In genomic region chr12:132601171-132601883, GRCh38 we compare ENCODE assay signal across 9 cellular contexts. TPM values are rescaled to one million over a fixed set of nuclear protein-coding genes. Genes with fewer than 3 reads are reported as not detected.
DNase-seq lines count a peak whose midpoint lies in the region; ATAC-seq and TF ChIP-seq lines count a peak whose summit lies in the region.
"Had no signal": no experiment of that assay in that cellular context is flagged by ENCODE, and none has a peak within 500 bp of the region (broad histone marks: within the 10 kb centered on the region; RNA-seq: fewer than 3 reads in every experiment).

No MANE protein-coding gene starts in this region.

- H3K9me3 Mint-ChIP-seq in stimulated activated naive CD8-positive, alpha-beta T cell treated with anti-CD3 and anti-CD28 coated beads, Interleukin-15, Interleukin-2, amounts not matched to agents 100 ng/mL and 50 ng/mL, for 24 hours = no peaks in the 10 kb centered on the region
- no peaks in the 10 kb centered on the region for H3K9me3 Mint-ChIP-seq in activated T-helper 2 cell treated with anti-CD3 and anti-CD28 coated beads, Interferon-gamma antibody, Interleukin-2, Interleukin-4, amounts not matched to agents 10 μg/mL and 5 μg/mL and 100 μg/mL, durations not matched to agents 14 hours and 24 hours and 36 hours
- H3K9me3 Mint-ChIP-seq in mesothelial cell of epicardium = no peaks in the 10 kb centered on the region
- H3K9me3 Mint-ChIP-seq: activated T-cell treated with anti-CD3 and anti-CD28 coated beads, Interleukin-2, amount 50 U/mL, for 24 hours had no signal

- no peak for ATAC-seq in stimulated activated naive CD8-positive, alpha-beta T cell treated with anti-CD3 and anti-CD28 coated beads, Interleukin-15, Interleukin-2, amounts not matched to agents 100 U/mL and 50 U/mL, for 24 hours
- ATAC-seq in GM21737 (IDR thresholded peaks at IDR 0.05; ENCODE audit: unreplicated experiment) = no peak

- DNase-seq in stimulated activated naive CD8-positive, alpha-beta T cell treated with anti-CD3 and anti-CD28 coated beads, Interleukin-15, Interleukin-2, amounts not matched to agents 100 U/mL and 50 U/mL, for 24 hours = no peak
- no peak for DNase-seq in activated T-helper 2 cell treated with anti-CD3 and anti-CD28 coated beads, Interferon-gamma antibody, Interleukin-2, Interleukin-4, amounts not matched to agents 10 μg/mL and 5 μg/mL and 100 μg/mL, durations not matched to agents 14 hours and 24 hours and 36 hours (ENCODE audit: low spot score)
- DNase-seq in mesothelial cell of epicardium (ENCODE audit: low spot score in 2 of 2, unreplicated experiment in 2 of 2) = no peak
- DNase-seq in cerebellar nuclear complex (lab: John Stamatoyannopoulos, UW) = no peak
- no peak for DNase-seq in stimulated activated CD4-positive, alpha-beta T cell treated with anti-CD3 and anti-CD28 coated beads, Interleukin-15, amount 100 ng/mL, for 24 hours
- no peak for DNase-seq in hypothalamus (lab: John Stamatoyannopoulos, UW)
- DNase-seq: activated T-cell treated with anti-CD3 and anti-CD28 coated beads, Interleukin-2, amount 50 U/mL, for 24 hours had no signal

- peak overlapping the region; percentile 60 for H3K4me3 Mint-ChIP-seq in stimulated activated naive CD8-positive, alpha-beta T cell treated with anti-CD3 and anti-CD28 coated beads, Interleukin-15, Interleukin-2, amounts not matched to agents 100 ng/mL and 50 ng/mL, for 24 hours
- peak overlapping the region; percentile 72 for H3K4me3 Mint-ChIP-seq in activated T-helper 2 cell treated with anti-CD3 and anti-CD28 coated beads, Interferon-gamma antibody, Interleukin-2, Interleukin-4, amounts not matched to agents 10 μg/mL and 5 μg/mL and 100 μg/mL, durations not matched to agents 14 hours and 24 hours and 36 hours (ENCODE audit: low read depth)
- peak overlapping the region; percentile 64 for H3K4me3 Mint-ChIP-seq in mesothelial cell of epicardium

- peaks cover 55% of the 10 kb centered on the region for H3K27me3 Mint-ChIP-seq in stimulated activated naive CD8-positive, alpha-beta T cell treated with anti-CD3 and anti-CD28 coated beads, Interleukin-15, Interleukin-2, amounts not matched to agents 100 ng/mL and 50 ng/mL, for 24 hours
- peaks cover 44% of the 10 kb centered on the region for H3K27me3 Mint-ChIP-seq in activated T-helper 2 cell treated with anti-CD3 and anti-CD28 coated beads, Interferon-gamma antibody, Interleukin-2, Interleukin-4, amounts not matched to agents 10 μg/mL and 5 μg/mL and 100 μg/mL, durations not matched to agents 14 hours and 24 hours and 36 hours (ENCODE audit: low read depth)
- peaks cover 40% of the 10 kb centered on the region for H3K27me3 Mint-ChIP-seq in mesothelial cell of epicardium (ENCODE audit: low read depth)

- intact Hi-C loops in activated T-helper 2 cell treated with anti-CD3 and anti-CD28 coated beads, Interferon-gamma antibody, Interleukin-2, Interleukin-4, amounts not matched to agents 10 μg/mL and 5 μg/mL and 100 μg/mL, durations not matched to agents 14 hours and 24 hours and 36 hours (cut with micrococcal nuclease) = no loop called here

- H3K27ac Mint-ChIP-seq in stimulated activated naive CD8-positive, alpha-beta T cell treated with anti-CD3 and anti-CD28 coated beads, Interleukin-15, Interleukin-2, amounts not matched to agents 100 ng/mL and 50 ng/mL, for 24 hours = no peak overlapping the region
- H3K27ac Mint-ChIP-seq in activated T-helper 2 cell treated with anti-CD3 and anti-CD28 coated beads, Interferon-gamma antibody, Interleukin-2, Interleukin-4, amounts not matched to agents 10 μg/mL and 5 μg/mL and 100 μg/mL, durations not matched to agents 14 hours and 24 hours and 36 hours = no peak overlapping the region
- H3K27ac Mint-ChIP-seq in mesothelial cell of epicardium = no peak overlapping the region
- H3K27ac Mint-ChIP-seq: activated T-cell treated with anti-CD3 and anti-CD28 coated beads, Interleukin-2, amount 50 U/mL, for 24 hours had no signal

- no peaks in the 10 kb centered on the region for H3K36me3 Mint-ChIP-seq in stimulated activated naive CD8-positive, alpha-beta T cell treated with anti-CD3 and anti-CD28 coated beads, Interleukin-15, Interleukin-2, amounts not matched to agents 100 ng/mL and 50 ng/mL, for 24 hours (ENCODE audit: low read depth)
- no peaks in the 10 kb centered on the region for H3K36me3 Mint-ChIP-seq in activated T-helper 2 cell treated with anti-CD3 and anti-CD28 coated beads, Interferon-gamma antibody, Interleukin-2, Interleukin-4, amounts not matched to agents 10 μg/mL and 5 μg/mL and 100 μg/mL, durations not matched to agents 14 hours and 24 hours and 36 hours (ENCODE audit: low read depth)
- H3K36me3 Mint-ChIP-seq in mesothelial cell of epicardium = no peaks in the 10 kb centered on the region

- no peak for TF ChIP-seq CTCF in mesothelial cell of epicardium (IDR thresholded peaks at IDR 0.05; ENCODE audit: unreplicated experiment)

- peaks cover 24% of the 10 kb centered on the region for H3K4me1 Mint-ChIP-seq in stimulated activated naive CD8-positive, alpha-beta T cell treated with anti-CD3 and anti-CD28 coated beads, Interleukin-15, Interleukin-2, amounts not matched to agents 100 ng/mL and 50 ng/mL, for 24 hours (ENCODE audit: low read depth)
- H3K4me1 Mint-ChIP-seq in activated T-helper 2 cell treated with anti-CD3 and anti-CD28 coated beads, Interferon-gamma antibody, Interleukin-2, Interleukin-4, amounts not matched to agents 10 μg/mL and 5 μg/mL and 100 μg/mL, durations not matched to agents 14 hours and 24 hours and 36 hours (ENCODE audit: low read depth) = peaks cover 16% of the 10 kb centered on the region
- H3K4me1 Mint-ChIP-seq in mesothelial cell of epicardium = peaks cover 29% of the 10 kb centered on the region

RNA-seq across cellular contexts. Expression of gene LRCOL1, which starts 9.1 kb away (rescaled TPM):
- not detected in 2 replicates for total RNA-seq in activated T-helper 2 cell treated with anti-CD3 and anti-CD28 coated beads, Interferon-gamma antibody, Interleukin-2, Interleukin-4, amounts not matched to agents 10 μg/mL and 5 μg/mL and 100 μg/mL, durations not matched to agents 14 hours and 24 hours and 36 hours
- total RNA-seq in mesothelial cell of epicardium = not detected in 3 replicates

RNA-seq across cellular contexts. Expression of gene P2RX2, which starts 17.2 kb away (rescaled TPM):
- total RNA-seq in activated T-helper 2 cell treated with anti-CD3 and anti-CD28 coated beads, Interferon-gamma antibody, Interleukin-2, Interleukin-4, amounts not matched to agents 10 μg/mL and 5 μg/mL and 100 μg/mL, durations not matched to agents 14 hours and 24 hours and 36 hours = not detected in 2 replicates
- 7.3 to 8.7 TPM (median 8.6 TPM) in 3 replicates for total RNA-seq in mesothelial cell of epicardium
